In genomic region chr7:480531-481218, GRCh38 we compare ENCODE assay signal across 15 cellular contexts. TPM values are rescaled to one million over a fixed set of nuclear protein-coding genes. Genes with fewer than 3 reads are reported as not detected.
DNase-seq lines count a peak whose midpoint lies in the region; ATAC-seq and TF ChIP-seq lines count a peak whose summit lies in the region.
"Had no signal": no experiment of that assay in that cellular context is flagged by ENCODE, and none has a peak within 500 bp of the region (broad histone marks: within the 10 kb centered on the region; RNA-seq: fewer than 3 reads in every experiment).

No MANE protein-coding gene starts in this region.

- H3K4me1 ChIP-seq in RWPE2 (ENCODE audit: insufficient read depth, poor library complexity, severe bottlenecking) (peaks cover 17% of the 10 kb centered on the region), iPS-15b (ENCODE audit: control insufficient read depth, insufficient read depth, low read length) (no peaks in the 10 kb centered on the region), spleen (peaks cover 3 to 21% (median 11%) of the 10 kb centered on the region in 6 donors), OCI-LY7 (ENCODE audit: insufficient read depth, low read length, poor library complexity, severe bottlenecking) (no peaks in the 10 kb centered on the region)

- CTCF ChIA-PET in OCI-LY7 (lab: Charles Lee; ENCODE audit: unreplicated experiment): no interaction called here

- DNase-seq in SHP77 (lab: John Stamatoyannopoulos, UW) (peak; percentile 35 to 55), SHP77 treated with DMSO at 0.1 percent for 48 hours (lab: John Stamatoyannopoulos, UW) (no peak), RWPE2 (ENCODE audit: low spot score) (peak; percentile 56), spleen (peak; percentile 56), G401 (ENCODE audit: low spot score) (no peak), OCI-LY7 (ENCODE audit: low spot score) (no peak)
- DNase-seq: activated CD8-positive, alpha-beta T cell treated with anti-CD3 and anti-CD28 coated beads, Interleukin-2, amount 10 ng/mL, durations not matched to agents 7 days and 5 days; activated naive CD4-positive, alpha-beta T cell treated with Interleukin-2 at 50 U/mL for 16 hours; central memory CD4-positive, alpha-beta T cell; NCI-H2029 treated with DMSO at 0.1 percent for 48 hours; stimulated activated CD8-positive, alpha-beta memory T cell treated with anti-CD3 and anti-CD28 coated beads, Interleukin-4, amount 100 ng/mL, for 48 hours had no signal

- H3K27ac ChIP-seq in RWPE2 (ENCODE audit: poor library complexity, severe bottlenecking): no peak overlapping the region
- H3K27ac ChIP-seq in spleen: no peak overlapping the region
- H3K27ac ChIP-seq in OCI-LY7 (ENCODE audit: low read depth, low read length, poor library complexity, severe bottlenecking): no peak overlapping the region
- H3K27ac ChIP-seq: neutrophil, vagina had no signal

- no peaks in the 10 kb centered on the region for H3K9me2 ChIP-seq in OCI-LY7 (ENCODE audit: insufficient read depth, low read length)

- H3K79me2 ChIP-seq in OCI-LY7 (ENCODE audit: insufficient read depth, low read depth, low read length): no peaks in the 10 kb centered on the region

- TF ChIP-seq CTCF in RWPE2 (IDR thresholded peaks at IDR 0.05; ENCODE audit: poor library complexity, severe bottlenecking) (no peak), spleen (IDR thresholded peaks at IDR 0.05 in 8 of 11, conservative IDR thresholded peaks at IDR 0.05 in 3 of 11) (no peak), OCI-LY7 (conservative IDR thresholded peaks at IDR 0.05; ENCODE audit: low read length) (no peak)

- H3K4me2 ChIP-seq in OCI-LY7 (ENCODE audit: low read length): no peak overlapping the region

- peak overlapping the region; percentile 37 for H3K9ac ChIP-seq in iPS-15b (ENCODE audit: low read depth, low read length)

- no peak for TF ChIP-seq POLR2A in spleen (IDR thresholded peaks at IDR 0.05)

- no peak for ATAC-seq in RWPE2 (ENCODE audit: low read depth)
- no peak for ATAC-seq in HG02870 (IDR thresholded peaks at IDR 0.05; ENCODE audit: unreplicated experiment)
- ATAC-seq: activated CD8-positive, alpha-beta T cell treated with anti-CD3 and anti-CD28 coated beads, Interleukin-2, amount 10 ng/mL, durations not matched to agents 7 days and 5 days had no signal

- no TSS peak for BruUV-seq in OCI-LY7 (replicated peaks; lab: Mats Ljungman, UMichigan)

- H2AFZ ChIP-seq in OCI-LY7 (ENCODE audit: low read length): no peak overlapping the region

- no peaks in the 10 kb centered on the region for H3K27me3 ChIP-seq in RWPE2 (ENCODE audit: insufficient read depth, poor library complexity, severe bottlenecking)
- no peaks in the 10 kb centered on the region for H3K27me3 ChIP-seq in iPS-15b (ENCODE audit: control insufficient read depth, insufficient read depth, low read length)
- H3K27me3 ChIP-seq in spleen (replicated peaks in 1 of 7): peaks cover 0 to 36% (median 0%) of the 10 kb centered on the region in 7 donors
- H3K27me3 ChIP-seq: vagina had no signal

- H3K9me3 ChIP-seq in RWPE2 (ENCODE audit: severe bottlenecking): no peaks in the 10 kb centered on the region
- H3K9me3 ChIP-seq in iPS-15b (ENCODE audit: control insufficient read depth, insufficient read depth, low read length): no peaks in the 10 kb centered on the region
- H3K9me3 ChIP-seq in spleen: no peaks in the 10 kb centered on the region
- no peaks in the 10 kb centered on the region for H3K9me3 ChIP-seq in OCI-LY7 (ENCODE audit: low read length)
- H3K9me3 ChIP-seq: neutrophil, vagina had no signal

- WGBS in spleen, 5 donors: 69 to 85% (median 70%) methylated on average over 12 to 14 of the region's 14 CpGs

- in situ Hi-C loops in G401 (cut with HindIII; ENCODE audit: low sequenced_read_pairs): no loop called here

- H3K4me3 ChIP-seq in RWPE2 (ENCODE audit: severe bottlenecking) (no peak overlapping the region), iPS-15b (ENCODE audit: low read depth, low read length) (no peak overlapping the region), spleen (no peak overlapping the region), OCI-LY7 (ENCODE audit: low read depth, low read length, poor library complexity, severe bottlenecking) (no peak overlapping the region)
- H3K4me3 ChIP-seq: vagina had no signal

- H3K36me3 ChIP-seq in RWPE2 (ENCODE audit: low read depth) (no peaks in the 10 kb centered on the region), iPS-15b (ENCODE audit: control insufficient read depth, insufficient read depth, low read length) (no peaks in the 10 kb centered on the region), spleen (no peaks in the 10 kb centered on the region), OCI-LY7 (ENCODE audit: insufficient read depth, low read length) (no peaks in the 10 kb centered on the region)
- H3K36me3 ChIP-seq: neutrophil, vagina had no signal

- intact Hi-C loops in spleen (cut with DNase I; ENCODE audit: low total_unique reads): no loop called here
- intact Hi-C loops in OCI-LY7 (cut with micrococcal nuclease; ENCODE audit: unreplicated experiment): no loop called here

- H4K20me1 ChIP-seq in OCI-LY7 (ENCODE audit: insufficient read depth, low read length): no peaks in the 10 kb centered on the region

- POLR2A ChIA-PET in OCI-LY7 (lab: Charles Lee): no interaction called here

RNA-seq across cellular contexts. Expression of gene PDGFA, which starts 39.0 kb away (rescaled TPM):
- total RNA-seq in spleen: 10 to 100 TPM; 16.1 to 49.5 (median 24.5) TPM
- 10 to 100 TPM in 1 of 3 donors, 1 to 10 TPM in 2; 6.1 to 16.8 (median 9.9) TPM for polyA plus RNA-seq in spleen
- 0.34 and 2.6 TPM in 2 replicates for total RNA-seq in G401 (2014; rRNA removed; shearing (Covaris generic))
- total RNA-seq in OCI-LY7 (2014; rRNA removed; shearing (Covaris generic)): not detected in 2 replicates
- not detected in 2 replicates for total RNA-seq in OCI-LY7 (2022)

Comparison
In these comparisons a context has a peak if more than half of its experiments do, and no peak if none do; other contexts are left out.
1. DNase-seq: peak in SHP77 (2 of 2), RWPE2 (single experiment) and spleen (single experiment); none in SHP77 treated with DMSO at 0.1 percent for 48 hours (single experiment), G401 (single experiment) and OCI-LY7 (single experiment).